8 cellular contexts compared by ENCODE assay signal in the genomic region with DNA sequence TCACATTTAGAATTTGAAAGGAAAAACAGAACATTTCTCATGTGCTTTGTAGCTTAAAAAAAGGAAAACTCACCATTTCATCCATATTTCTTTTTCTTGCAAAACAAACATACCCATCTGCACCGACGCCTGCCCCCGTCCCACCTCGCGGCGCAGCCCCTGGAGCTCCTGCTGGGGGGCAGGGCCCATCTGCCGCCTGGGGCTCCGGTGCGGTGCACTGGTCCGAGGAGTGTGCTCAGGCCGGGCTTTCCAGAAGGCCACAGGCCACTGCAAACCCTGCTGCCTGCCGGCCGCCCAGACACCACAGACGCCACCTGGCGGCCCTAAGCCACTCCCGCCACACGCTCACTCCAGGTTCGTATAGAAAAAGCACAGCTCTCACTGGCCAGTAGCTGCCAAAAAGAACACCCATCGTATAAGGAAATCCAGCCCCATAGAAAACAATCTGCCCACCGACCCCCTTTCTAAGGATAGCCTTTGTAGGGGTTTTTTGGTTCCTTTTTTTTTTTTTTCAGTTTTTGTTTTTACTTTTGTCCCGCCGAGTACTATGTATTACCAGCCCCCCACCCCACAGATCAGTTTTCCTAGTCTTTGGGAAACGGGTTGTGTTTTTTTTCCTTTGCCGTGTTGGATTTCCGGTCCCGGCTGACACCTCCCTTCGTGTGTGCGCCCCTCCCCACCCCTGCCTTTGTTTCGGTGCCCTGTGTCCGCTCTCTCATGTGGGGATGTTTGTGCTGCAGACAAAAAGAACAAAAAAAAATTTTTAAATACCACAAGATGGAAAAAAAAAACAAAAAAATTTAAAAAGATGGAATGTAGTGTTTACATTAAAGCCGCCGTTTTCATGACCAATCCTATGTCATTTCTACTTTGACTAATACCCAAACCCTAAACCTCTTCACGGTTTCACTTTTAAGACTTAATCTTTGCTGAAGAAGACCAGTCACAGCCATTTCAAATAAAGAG.
DNase-seq lines count a peak whose midpoint lies in the region; ATAC-seq, FAIRE-seq and TF ChIP-seq lines count a peak whose summit lies in the region.

No MANE protein-coding gene starts in this region.

- H3K9me3 ChIP-seq in astrocyte (ENCODE audit: insufficient read depth, low read depth, low read length) = no peaks in the 10 kb centered on the region
- no peaks in the 10 kb centered on the region for H3K9me3 ChIP-seq in right cardiac atrium (ENCODE audit: control insufficient read depth, low read length)
- no peaks in the 10 kb centered on the region for H3K9me3 ChIP-seq in psoas muscle
- no peaks in the 10 kb centered on the region for H3K9me3 ChIP-seq in vagina

- H3K9me3 Mint-ChIP-seq in T-cell = no peaks in the 10 kb centered on the region
- H3K9me3 Mint-ChIP-seq in astrocyte (ENCODE audit: unreplicated experiment) = no peaks in the 10 kb centered on the region

- H4K20me1 ChIP-seq in astrocyte (ENCODE audit: insufficient read depth, low read length) = no peaks in the 10 kb centered on the region

- peak overlapping the region; percentile 53 for H3K4me3 ChIP-seq in astrocyte (ENCODE audit: insufficient read depth, low read depth, low read length)
- H3K4me3 ChIP-seq in right cardiac atrium (ENCODE audit: low read length) = peak overlapping the region; percentile 58
- peak overlapping the region; percentile 62 for H3K4me3 ChIP-seq in psoas muscle
- peak overlapping the region; percentile 44 to 51 for H3K4me3 ChIP-seq in vagina

- TF ChIP-seq POLR2A in vagina (IDR thresholded peaks at IDR 0.05) = no peak

- H3K4me1 Mint-ChIP-seq in T-cell = peaks cover 28 to 29% (median 29%) of the 10 kb centered on the region in 3 donors
- H3K4me1 Mint-ChIP-seq in astrocyte (ENCODE audit: low read depth, unreplicated experiment) = peaks cover 9% of the 10 kb centered on the region

- H3K4me2 ChIP-seq in astrocyte (ENCODE audit: low read length) = peak overlapping the region; percentile 89

- peak overlapping the region; percentile 89 for H3K9ac ChIP-seq in astrocyte (ENCODE audit: low read length)

- H3K4me3 Mint-ChIP-seq in T-cell = peak overlapping the region; percentile 81 to 86 (median 86)
- H3K4me3 Mint-ChIP-seq in astrocyte (ENCODE audit: unreplicated experiment) = peak overlapping the region; percentile 76

- no peaks in the 10 kb centered on the region for H3K36me3 ChIP-seq in astrocyte (ENCODE audit: insufficient read depth, low read length)
- H3K36me3 ChIP-seq in psoas muscle (ENCODE audit: insufficient read depth in 1 of 2, low read depth in 1 of 2) = peaks cover 0 to 9% of the 10 kb centered on the region in 2 donors
- H3K36me3 ChIP-seq in vagina = no peaks in the 10 kb centered on the region

- H3K27me3 Mint-ChIP-seq in T-cell (no peaks in the 10 kb centered on the region), astrocyte (ENCODE audit: low read depth, unreplicated experiment) (peaks cover 3% of the 10 kb centered on the region)

- FAIRE-seq in astrocyte (lab: Jason Lieb, UNC) = no peak

- intact Hi-C loops in right cardiac atrium (cut with DNase I) = no loop called here
- intact Hi-C loops in psoas muscle (cut with DNase I) = no loop called here
- intact Hi-C loops in vagina (cut with DNase I) = no loop called here

- 9% methylated on average over 33 of the region's 33 CpGs for WGBS in right cardiac atrium
- WGBS in psoas muscle, 3 donors = 7 to 9% (median 8%) methylated on average over 33 of the region's 33 CpGs

- no peaks in the 10 kb centered on the region for H3K79me2 ChIP-seq in astrocyte (ENCODE audit: insufficient read depth, low read length)

- H3K27me3 ChIP-seq in astrocyte (ENCODE audit: insufficient read depth, low read length) = no peaks in the 10 kb centered on the region
- no peaks in the 10 kb centered on the region for H3K27me3 ChIP-seq in right cardiac atrium (ENCODE audit: control insufficient read depth, insufficient read depth)
- H3K27me3 ChIP-seq in psoas muscle (ENCODE audit: insufficient read depth in 3 of 3, low read length in 2 of 3) = no peaks in the 10 kb centered on the region
- no peaks in the 10 kb centered on the region for H3K27me3 ChIP-seq in vagina

- CTCF ChIA-PET in T-cell (lab: Charles Lee) = interaction anchor here (0.6 to 1.1 kb wide), 6 partner anchors 14 to 892 kb away, joined by 3 to 4 read pairs (median 3); no protein-coding TSS in a partner anchor

- peak overlapping the region; percentile 46 for H2AFZ ChIP-seq in astrocyte (ENCODE audit: low read depth, low read length)

- TF ChIP-seq CTCF in astrocyte (IDR thresholded peaks at IDR 0.05; ENCODE audit: insufficient read depth, low read depth, low read length) = peak; percentile 77
- peak; percentile 79 for TF ChIP-seq CTCF in psoas muscle (IDR thresholded peaks at IDR 0.05)
- TF ChIP-seq CTCF in vagina (IDR thresholded peaks at IDR 0.05) = peak; percentile 54 to 70 (median 68)

- ATAC-seq in GM21576 (IDR thresholded peaks at IDR 0.05; ENCODE audit: unreplicated experiment) = peak; percentile 93
- ATAC-seq in T-cell (replicated peaks in 1 of 4) = peak; percentile 80 to 83 (median 82)
- peak; percentile 91 to 92 for ATAC-seq in right cardiac atrium
- peak; percentile 81 to 89 (median 84) for ATAC-seq in psoas muscle

- DNase-seq in DMS153 treated with DMSO at 0.1 percent for 48 hours (lab: John Stamatoyannopoulos, UW; ENCODE audit: unreplicated experiment) (peak; percentile 73), HuH-7.5 (ENCODE audit: low spot score) (peak; percentile 95), T-cell (peak in 32 of 34 experiments; percentile 11 to 60 (median 36)), astrocyte (ENCODE audit: low read depth) (peak; percentile 76), right cardiac atrium (peak; percentile 83 to 94 (median 91)), psoas muscle (peak; percentile 75 to 87), vagina (ENCODE audit: extremely low spot score in 2 of 2) (no peak)

- POLR2A ChIA-PET in T-cell (lab: Charles Lee) = no interaction called here

- H3K4me1 ChIP-seq in astrocyte (ENCODE audit: insufficient read depth, low read length) (peaks cover 25% of the 10 kb centered on the region), right cardiac atrium (ENCODE audit: control insufficient read depth, insufficient read depth, low read length) (no peaks in the 10 kb centered on the region), psoas muscle (peaks cover 20% of the 10 kb centered on the region), vagina (peaks cover 18% of the 10 kb centered on the region)

- H3K27ac ChIP-seq in astrocyte (ENCODE audit: low read depth, low read length) (peak overlapping the region; percentile 90), right cardiac atrium (ENCODE audit: low read length) (peak overlapping the region; percentile 28), psoas muscle (peak overlapping the region; percentile 30), vagina (peak overlapping the region; percentile 80)

- no peaks in the 10 kb centered on the region for H3K36me3 Mint-ChIP-seq in T-cell
- H3K36me3 Mint-ChIP-seq in astrocyte (ENCODE audit: low read depth, unreplicated experiment) = peaks cover 5% of the 10 kb centered on the region

- H3K27ac Mint-ChIP-seq in T-cell = peak overlapping the region; percentile 87 to 94
- peak overlapping the region; percentile 86 for H3K27ac Mint-ChIP-seq in astrocyte (ENCODE audit: unreplicated experiment)

Comparison
In these comparisons a context has a peak if more than half of its experiments do, and no peak if none do; other contexts are left out.
1. DNase-seq: peak in DMS153 treated with DMSO at 0.1 percent for 48 hours (single experiment), HuH-7.5 (single experiment), T-cell (32 of 34), astrocyte (single experiment), right cardiac atrium (3 of 3) and psoas muscle (2 of 2); none in vagina (0 of 2).
2. H3K27ac ChIP-seq: peak in every context shown above with its lines; median percentile 90 in astrocyte; 80 in vagina; 30 in psoas muscle; 28 in right cardiac atrium.
3. Peak in every context shown above with its lines, with median percentiles within 50 percentile points of each other: ATAC-seq, H3K4me3 ChIP-seq and CTCF ChIP-seq.